In the genomic region with DNA sequence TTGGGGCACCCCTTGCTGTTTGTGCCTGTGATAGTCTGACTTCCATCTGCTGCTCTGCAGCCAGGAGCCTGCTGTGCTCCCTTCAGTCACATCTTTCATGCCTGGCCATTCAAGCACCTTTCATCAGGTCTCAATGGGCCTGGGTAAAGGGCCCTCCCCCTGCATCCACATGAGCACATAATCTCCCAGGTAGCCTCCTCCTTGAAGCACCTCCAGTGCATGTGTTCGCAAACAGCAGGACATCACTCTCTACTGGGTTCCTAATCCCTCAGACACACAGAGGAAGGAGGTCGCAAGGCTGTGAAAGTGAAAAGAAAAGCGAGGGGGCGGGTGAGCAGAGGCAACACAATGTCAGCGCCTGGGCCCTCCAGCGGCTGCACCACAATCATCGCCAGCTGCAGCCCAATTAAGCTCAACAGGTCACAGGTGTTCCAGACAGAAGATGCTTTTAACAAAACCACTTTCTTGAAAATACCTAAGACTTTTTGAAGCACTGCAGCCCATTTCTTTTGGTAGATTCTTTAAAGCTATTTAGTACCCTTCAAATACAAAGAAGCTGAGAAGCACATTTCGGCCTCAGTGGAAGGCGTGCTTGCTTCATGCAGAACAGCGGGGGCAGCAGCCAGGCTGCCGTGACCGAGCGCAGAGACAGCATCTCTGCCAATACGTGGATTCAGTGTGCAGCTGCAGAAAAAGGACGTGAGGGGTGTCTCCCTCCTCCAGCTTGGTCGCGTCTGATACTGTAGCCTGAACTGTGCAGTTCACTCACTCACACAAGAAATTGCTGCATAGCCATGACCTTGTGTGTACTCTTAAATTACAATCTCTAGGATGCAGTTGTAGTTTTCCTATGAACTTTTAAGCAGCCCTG, we compare ENCODE assay signal across 9 cellular contexts.
DNase-seq lines count a peak whose midpoint lies in the region; ATAC-seq, FAIRE-seq and TF ChIP-seq lines count a peak whose summit lies in the region.
"Had no signal": no experiment of that assay in that cellular context is flagged by ENCODE, and none has a peak within 500 bp of the region (broad histone marks: within the 10 kb centered on the region; RNA-seq: fewer than 3 reads in every experiment).

No MANE protein-coding gene starts in this region.

- no peaks in the 10 kb centered on the region for H3K9me3 ChIP-seq in WERI-Rb-1 (ENCODE audit: severe bottlenecking)
- H3K9me3 ChIP-seq in neural progenitor cell (ENCODE audit: low read depth) = peaks cover 7% of the 10 kb centered on the region
- no peaks in the 10 kb centered on the region for H3K9me3 ChIP-seq in T-helper 17 cell (ENCODE audit: control insufficient read depth, low read length, poor library complexity, severe bottlenecking)

- no peaks in the 10 kb centered on the region for H3K36me3 ChIP-seq in WERI-Rb-1
- no peaks in the 10 kb centered on the region for H3K36me3 ChIP-seq in neural progenitor cell

- H3K27me3 ChIP-seq in WERI-Rb-1 (ENCODE audit: insufficient read depth, low read depth, severe bottlenecking) (no peaks in the 10 kb centered on the region), neural progenitor cell (no peaks in the 10 kb centered on the region)

- FAIRE-seq in GM19239 (lab: Jason Lieb, UNC) = peak; percentile 28

- in situ Hi-C loops in GM13976 (cut with MboI; ENCODE audit: low sequenced_read_pairs, unreplicated experiment) = no loop called here

- H3K27ac Mint-ChIP-seq in neural progenitor cell (peak overlapping the region; percentile 79), T-helper 17 cell (no peak overlapping the region)

- H3K9ac ChIP-seq in neural progenitor cell = no peak overlapping the region

- H3K4me2 ChIP-seq in neural progenitor cell = peak overlapping the region; percentile 72

- peaks cover 42% of the 10 kb centered on the region for H3F3A ChIP-seq in neural progenitor cell (ENCODE audit: low read depth)

- H4K20me1 ChIP-seq in neural progenitor cell (ENCODE audit: low read depth) = no peaks in the 10 kb centered on the region

- H3K4me1 Mint-ChIP-seq in neural progenitor cell = peaks cover 49% of the 10 kb centered on the region
- no peaks in the 10 kb centered on the region for H3K4me1 Mint-ChIP-seq in T-helper 17 cell

- TF ChIP-seq CTCF in WERI-Rb-1 (IDR thresholded peaks at IDR 0.05; ENCODE audit: low read depth, low read length) = no peak
- peak; percentile 25 for TF ChIP-seq CTCF in neural progenitor cell (IDR thresholded peaks at IDR 0.05)
- no peak for TF ChIP-seq CTCF in GM13976 (IDR thresholded peaks at IDR 0.05; ENCODE audit: borderline replicate concordance, control extremely low read depth, extremely low read depth, insufficient read depth, missing control alignments)

- H3K79me2 ChIP-seq in neural progenitor cell (ENCODE audit: low read depth) = no peaks in the 10 kb centered on the region

- H3K27ac ChIP-seq in WERI-Rb-1 (no peak overlapping the region), neural progenitor cell (peak overlapping the region; percentile 87)

- H3K4me3 ChIP-seq in WERI-Rb-1 (ENCODE audit: low read depth, low read length) (no peak overlapping the region), neural progenitor cell (peak overlapping the region; percentile 6)

- H3K27me3 Mint-ChIP-seq in neural progenitor cell (ENCODE audit: insufficient read depth, low read depth) = peaks cover 5% of the 10 kb centered on the region
- no peaks in the 10 kb centered on the region for H3K27me3 Mint-ChIP-seq in T-helper 17 cell

- H3K4me1 ChIP-seq in neural progenitor cell = peaks cover 70% of the 10 kb centered on the region

- DNase-seq in GM19239 (ENCODE audit: insufficient read length, low spot score) (no peak), WERI-Rb-1 (peak; percentile 15), neural progenitor cell (ENCODE audit: low spot score) (peak; percentile 94), T-helper 17 cell (no peak), GM13976 (ENCODE audit: low spot score) (no peak), activated gamma-delta T cell treated with Interleukin-2 at 50 U/mL for 16 hours (no peak), RKO (ENCODE audit: low spot score) (no peak)
- DNase-seq: NCI-H2029 had no signal

- peak; percentile 88 for ATAC-seq in HG03103 (IDR thresholded peaks at IDR 0.05; ENCODE audit: low read depth, unreplicated experiment)
- ATAC-seq in T-helper 17 cell = no peak

- H3K36me3 Mint-ChIP-seq in neural progenitor cell (peaks cover 11% of the 10 kb centered on the region), T-helper 17 cell (ENCODE audit: low read depth) (peaks cover 4% of the 10 kb centered on the region)

- peaks cover 8% of the 10 kb centered on the region for H3K9me3 Mint-ChIP-seq in neural progenitor cell

- H3K4me3 Mint-ChIP-seq in neural progenitor cell (peak overlapping the region; percentile 74), T-helper 17 cell (no peak overlapping the region)

- no peak overlapping the region for H2AFZ ChIP-seq in neural progenitor cell (replicated peaks)

Comparison
In these comparisons a context has a peak if more than half of its experiments do, and no peak if none do; other contexts are left out.
1. DNase-seq: peak in WERI-Rb-1 (single experiment) and neural progenitor cell (single experiment); none in GM19239 (single experiment), T-helper 17 cell (0 of 3), GM13976 (single experiment), activated gamma-delta T cell treated with Interleukin-2 at 50 U/mL for 16 hours (single experiment) and RKO (single experiment).